Comparison of ENCODE assay signal across 7 cellular contexts in the genomic region with DNA sequence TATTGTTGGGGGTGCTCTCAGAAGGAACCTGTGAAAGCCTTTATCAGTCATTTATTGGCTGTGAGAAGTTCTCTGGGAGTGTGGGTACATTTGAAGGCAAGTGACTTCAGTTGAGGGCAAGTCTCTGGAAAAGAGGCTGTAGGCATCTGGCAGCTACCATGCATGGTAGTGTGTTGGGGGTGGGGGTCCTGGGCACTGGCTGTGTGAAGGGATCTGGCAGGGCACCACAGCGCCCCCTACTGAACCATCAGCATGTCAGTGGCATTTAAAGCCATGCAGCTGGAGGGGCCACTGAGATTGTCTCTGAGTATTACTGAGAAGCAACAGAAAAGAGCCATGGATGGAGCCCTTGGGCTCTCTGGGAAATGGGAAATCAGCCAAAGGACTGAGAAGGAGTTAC.
DNase-seq lines count a peak whose midpoint lies in the region; ATAC-seq and TF ChIP-seq lines count a peak whose summit lies in the region.

No MANE protein-coding gene starts in this region.

- H3K4me2 ChIP-seq in OCI-LY3 (ENCODE audit: low read length): no peak overlapping the region

- H3K9me3 ChIP-seq in OCI-LY3 (ENCODE audit: insufficient read depth, low read length): no peaks in the 10 kb centered on the region

- peak; percentile 62 for TF ChIP-seq CTCF in GM12875 (IDR thresholded peaks at IDR 0.05; ENCODE audit: borderline replicate concordance, insufficient read depth, low read depth, low read length)
- peak; percentile 81 for TF ChIP-seq CTCF in OCI-LY3 (IDR thresholded peaks at IDR 0.05; ENCODE audit: low read depth, low read length)
- peak; percentile 40 for TF ChIP-seq CTCF in cardiac fibroblast (IDR thresholded peaks at IDR 0.05; ENCODE audit: low read depth, low read length)

- H3K4me3 ChIP-seq in GM12875 (ENCODE audit: low read depth, low read length) (no peak overlapping the region), OCI-LY3 (ENCODE audit: low read length) (no peak overlapping the region), cardiac fibroblast (replicated peaks in 1 of 2; ENCODE audit: low read depth in 2 of 2, low read length in 2 of 2) (no peak overlapping the region)

- H3K27me3 ChIP-seq in OCI-LY3 (ENCODE audit: low read depth, low read length): no peaks in the 10 kb centered on the region

- H3K79me2 ChIP-seq in OCI-LY3 (ENCODE audit: low read length): no peaks in the 10 kb centered on the region

- H4K20me1 ChIP-seq in OCI-LY3 (ENCODE audit: insufficient read depth, low read length): no peaks in the 10 kb centered on the region; the same call in 1 of the 2 replicates

- H3K9ac ChIP-seq in OCI-LY3 (ENCODE audit: low read length): no peak overlapping the region

- H3K27ac ChIP-seq in OCI-LY3 (ENCODE audit: low read length): no peak overlapping the region

- H3K36me3 ChIP-seq in OCI-LY3 (replicated peaks; ENCODE audit: low read depth, low read length): no peaks in the 10 kb centered on the region

- H3K4me1 ChIP-seq in OCI-LY3 (ENCODE audit: low read length): peaks cover 2% of the 10 kb centered on the region; the same call in 1 of the 2 replicates

- no peak for DNase-seq in cardiac fibroblast (ENCODE audit: low read depth in 2 of 2)
- peak; percentile 45 for DNase-seq in stimulated activated CD4-positive, alpha-beta T cell treated with anti-CD3 and anti-CD28 coated beads, Interleukin-15, amount 100 ng/mL, for 24 hours
- DNase-seq in NCI-H2081 treated with DMSO at 0.1 percent for 48 hours (lab: John Stamatoyannopoulos, UW): no peak

- no peak for ATAC-seq in GM19023 (IDR thresholded peaks at IDR 0.05; ENCODE audit: unreplicated experiment)
- no peak for ATAC-seq in HG03039 (IDR thresholded peaks at IDR 0.05; ENCODE audit: unreplicated experiment)

- no peak overlapping the region for H2AFZ ChIP-seq in OCI-LY3 (ENCODE audit: low read depth, low read length)
